In genomic region chr10:61486251-61486650, GRCh38 we compare ENCODE assay signal across 32 cellular contexts. TPM values are rescaled to one million over a fixed set of nuclear protein-coding genes. Genes with fewer than 3 reads are reported as not detected.
"Had no signal": no experiment of that assay in that cellular context is flagged by ENCODE, and none has a peak within 500 bp of the region (broad histone marks: within the 10 kb centered on the region; RNA-seq: fewer than 3 reads in every experiment).

No MANE protein-coding gene starts in this region.

- H3K4me3 ChIP-seq: left ventricle myocardium inferior, lung, mucosa of descending colon, right lobe of liver, vagina had no signal

- H3K9me3 Mint-ChIP-seq: activated CD4-positive, alpha-beta memory T cell treated with anti-CD3 and anti-CD28 coated beads for 36 hours; activated CD4-positive, alpha-beta T cell treated with anti-CD3 and anti-CD28 coated beads, Interleukin-2, amount 10 ng/mL, durations not matched to agents 24 days and 14 days; activated T-cell treated with anti-CD3 and anti-CD28 coated beads, Interleukin-2, amount 50 U/mL, for 4 hours; nephron had no signal

- ATAC-seq: activated T-cell treated with anti-CD3 and anti-CD28 coated beads, Interleukin-2, amount 50 U/mL, for 4 hours; activated T-helper 17 cell treated with anti-CD3 and anti-CD28 coated beads, Interleukin-2, amount 50 U/mL, for 72 hours; mucosa of descending colon; stimulated activated memory B cell treated with anti-CD40 and anti-IgM and Interleukin-4, amounts not matched to agents 10 μg/mL and 1 μg/mL and 100 μg/mL, for 72 hours; stimulated activated naive CD8-positive, alpha-beta T cell treated with anti-CD3 and anti-CD28 coated beads, Interleukin-15, amount 100 ng/mL, for 72 hours; T-helper 17 cell had no signal

- H3K4me1 ChIP-seq: left ventricle myocardium inferior, right lobe of liver, vagina had no signal

- H3K36me3 ChIP-seq: left ventricle myocardium inferior, right lobe of liver, vagina, WERI-Rb-1 had no signal

- H3K4me3 Mint-ChIP-seq: activated CD4-positive, alpha-beta memory T cell treated with anti-CD3 and anti-CD28 coated beads for 36 hours; activated CD4-positive, alpha-beta T cell treated with anti-CD3 and anti-CD28 coated beads, Interleukin-2, amount 10 ng/mL, durations not matched to agents 24 days and 14 days; activated T-cell treated with anti-CD3 and anti-CD28 coated beads, Interleukin-2, amount 50 U/mL, for 4 hours; activated T-helper 17 cell treated with anti-CD3 and anti-CD28 coated beads, Interleukin-2, amount 50 U/mL, for 72 hours; central memory CD8-positive, alpha-beta T cell; nephron; stimulated activated memory B cell treated with anti-CD40 and anti-IgM and Interleukin-4, amounts not matched to agents 10 μg/mL and 1 μg/mL and 100 μg/mL, for 72 hours; stimulated activated naive CD8-positive, alpha-beta T cell treated with anti-CD3 and anti-CD28 coated beads, Interleukin-15, amount 100 ng/mL, for 72 hours; T-helper 17 cell; type B pancreatic cell had no signal

- H3K27ac ChIP-seq: epithelial cell of prostate, left ventricle myocardium inferior, right lobe of liver, vagina, WERI-Rb-1 had no signal

- H3K36me3 Mint-ChIP-seq: activated CD4-positive, alpha-beta memory T cell treated with anti-CD3 and anti-CD28 coated beads for 36 hours; stimulated activated memory B cell treated with anti-CD40 and anti-IgM and Interleukin-4, amounts not matched to agents 10 μg/mL and 1 μg/mL and 100 μg/mL, for 72 hours; type B pancreatic cell had no signal

- H3K27me3 Mint-ChIP-seq: activated CD4-positive, alpha-beta memory T cell treated with anti-CD3 and anti-CD28 coated beads for 36 hours; progenitor cell of endocrine pancreas; stimulated activated naive CD8-positive, alpha-beta T cell treated with anti-CD3 and anti-CD28 coated beads, Interleukin-15, amount 100 ng/mL, for 72 hours; type B pancreatic cell had no signal

- H3K4me1 Mint-ChIP-seq: activated CD4-positive, alpha-beta T cell treated with anti-CD3 and anti-CD28 coated beads, Interleukin-2, amount 10 ng/mL, durations not matched to agents 24 days and 14 days; activated T-helper 17 cell treated with anti-CD3 and anti-CD28 coated beads, Interleukin-2, amount 50 U/mL, for 72 hours; central memory CD8-positive, alpha-beta T cell; nephron; stimulated activated memory B cell treated with anti-CD40 and anti-IgM and Interleukin-4, amounts not matched to agents 10 μg/mL and 1 μg/mL and 100 μg/mL, for 72 hours; stimulated activated naive CD8-positive, alpha-beta T cell treated with anti-CD3 and anti-CD28 coated beads, Interleukin-15, amount 100 ng/mL, for 72 hours; T-helper 17 cell had no signal

- H3K27ac Mint-ChIP-seq: activated CD4-positive, alpha-beta memory T cell treated with anti-CD3 and anti-CD28 coated beads for 36 hours; activated CD4-positive, alpha-beta T cell treated with anti-CD3 and anti-CD28 coated beads, Interleukin-2, amount 10 ng/mL, durations not matched to agents 24 days and 14 days; activated T-helper 17 cell treated with anti-CD3 and anti-CD28 coated beads, Interleukin-2, amount 50 U/mL, for 72 hours; nephron; progenitor cell of endocrine pancreas; stimulated activated memory B cell treated with anti-CD40 and anti-IgM and Interleukin-4, amounts not matched to agents 10 μg/mL and 1 μg/mL and 100 μg/mL, for 72 hours; stimulated activated naive CD8-positive, alpha-beta T cell treated with anti-CD3 and anti-CD28 coated beads, Interleukin-15, amount 100 ng/mL, for 72 hours; T-helper 17 cell; type B pancreatic cell had no signal

- DNase-seq: activated CD4-positive, alpha-beta memory T cell treated with anti-CD3 and anti-CD28 coated beads for 36 hours; activated CD4-positive, alpha-beta T cell treated with anti-CD3 and anti-CD28 coated beads, Interleukin-2, amount 10 ng/mL, durations not matched to agents 24 days and 14 days; activated CD4-positive, CD25-positive, alpha-beta regulatory T cell treated with anti-CD3 and anti-CD28 coated beads, Interleukin-2, amount 50 U/mL, for 72 hours; activated CD8-positive, alpha-beta memory T cell treated with anti-CD3 and anti-CD28 coated beads, Interleukin-2, amount 50 U/mL, for 48 hours; activated gamma-delta T cell treated with Interleukin-2 at 50 U/mL for 16 hours; activated naive CD4-positive, alpha-beta T cell treated with anti-CD3 and anti-CD28 coated beads, Interleukin-2, amount 50 U/mL, for 16 hours; activated T-cell treated with anti-CD3 and anti-CD28 coated beads, Interleukin-2, amount 50 U/mL, for 4 hours; amygdala; effector CD8-positive, alpha-beta T cell; head of caudate nucleus; hypothalamus; left ventricle myocardium inferior; mucosa of descending colon; right lobe of liver; stimulated activated CD4-positive, alpha-beta T cell treated with anti-CD3 and anti-CD28 coated beads, Interleukin-1b, Interleukin-23, amount 100 ng/mL, for 48 hours; stimulated activated CD4-positive, alpha-beta T cell treated with anti-CD3 and anti-CD28 coated beads, Interleukin-4, amount 100 ng/mL, for 4 hours; stimulated activated CD8-positive, alpha-beta memory T cell treated with anti-CD3 and anti-CD28 coated beads, Interleukin-4, amount 100 ng/mL, for 48 hours; stimulated activated naive CD8-positive, alpha-beta T cell treated with anti-CD3 and anti-CD28 coated beads, Interleukin-15, amount 100 ng/mL, for 72 hours; substantia nigra; T-helper 17 cell; T1000; WERI-Rb-1 had no signal

- H3K27me3 ChIP-seq: right lobe of liver, vagina had no signal

- H3K9me3 ChIP-seq: left ventricle myocardium inferior, mucosa of descending colon, right lobe of liver, vagina had no signal

RNA-seq across cellular contexts. Expression of gene TMEM26, which starts 33.1 kb away (rescaled TPM):
- total RNA-seq: activated CD4-positive, alpha-beta memory T cell treated with anti-CD3 and anti-CD28 coated beads for 36 hours; activated CD4-positive, alpha-beta T cell treated with anti-CD3 and anti-CD28 coated beads, Interleukin-2, amount 10 ng/mL, durations not matched to agents 24 days and 14 days; activated T-cell treated with anti-CD3 and anti-CD28 coated beads, Interleukin-2, amount 50 U/mL, for 4 hours; activated T-helper 17 cell treated with anti-CD3 and anti-CD28 coated beads, Interleukin-2, amount 50 U/mL, for 72 hours; dermis microvascular lymphatic vessel endothelial cell; T-helper 17 cell had no signal
